In the genomic region with DNA sequence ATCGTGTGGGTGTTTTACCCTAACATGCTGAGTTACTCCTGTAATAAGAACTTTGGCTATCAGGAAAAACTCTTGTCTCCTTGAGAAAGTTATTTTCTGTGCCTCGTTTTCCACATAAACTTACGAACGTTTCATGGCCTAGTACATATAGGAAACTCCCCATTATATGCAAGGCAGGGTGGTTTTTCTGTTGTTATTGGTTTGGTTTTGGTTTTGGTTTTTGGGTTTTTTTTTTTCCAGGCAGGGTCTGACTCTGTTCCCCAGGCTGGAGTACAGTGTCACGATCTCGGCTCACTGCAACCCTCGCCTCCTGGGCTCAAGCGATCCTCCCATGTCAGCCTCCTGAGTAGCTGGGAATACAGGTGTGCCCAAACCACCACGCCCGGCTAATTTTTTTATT, we compare ENCODE assay signal across 33 cellular contexts. TPM values are rescaled to one million over a fixed set of nuclear protein-coding genes. Genes with fewer than 3 reads are reported as not detected.
"Had no signal": no experiment of that assay in that cellular context is flagged by ENCODE, and none has a peak within 500 bp of the region (broad histone marks: within the 10 kb centered on the region; RNA-seq: fewer than 3 reads in every experiment).

No MANE protein-coding gene starts in this region.

- DNase-seq: Karpas-422, NCI-H1048, NCI-H1092 treated with DMSO at 0.1 percent for 48 hours, NCI-H1105 treated with DMSO at 0.1 percent for 48 hours, NCI-H1417, NCI-H1436, NCI-H146, NCI-H1694, NCI-H187, NCI-H1930, NCI-H2029 treated with DMSO at 0.1 percent for 48 hours, NCI-H2081 treated with DMSO at 0.1 percent for 48 hours, NCI-H2107, NCI-H2171, NCI-H226, NCI-H446 treated with DMSO at 0.1 percent for 48 hours, NCI-H510A, NCI-H524, NCI-H526, NCI-H69, NCI-H748 treated with DMSO at 0.1 percent for 48 hours, NCI-H82, Peyer's patch, Right ventricle myocardium superior, RPMI8226, SHP77 treated with DMSO at 0.1 percent for 48 hours, SK-N-SH, SW 1271, T-helper 1 cell had no signal

- H3K4me1 ChIP-seq: Peyer's patch, SJSA1 had no signal

- H3K4me3 ChIP-seq: Peyer's patch, SJSA1 had no signal

- H3K9me3 ChIP-seq: Peyer's patch, SJSA1, SK-N-SH had no signal

- H3K4me2 ChIP-seq: SK-N-SH had no signal

- H3K27ac ChIP-seq: Peyer's patch, SJSA1 had no signal

- H3K27me3 ChIP-seq: Peyer's patch had no signal

- H3K36me3 ChIP-seq: Peyer's patch, SJSA1 had no signal

- H3K9ac ChIP-seq: SK-N-SH had no signal

RNA-seq across cellular contexts. Expression of a gene that starts 5.5 kb away (rescaled TPM):
- total RNA-seq: LHCN-M2, MCF 10A, OCI-LY7, Peyer's patch, Right ventricle myocardium superior, SJSA1 had no signal

RNA-seq across cellular contexts. Expression of a gene that starts 21.9 kb away (rescaled TPM):
- total RNA-seq: LHCN-M2, MCF 10A, OCI-LY7, Peyer's patch, Right ventricle myocardium superior, SJSA1 had no signal

RNA-seq across cellular contexts. Expression of a gene that starts 26.8 kb away (rescaled TPM):
- total RNA-seq: LHCN-M2, MCF 10A, OCI-LY7, Peyer's patch, Right ventricle myocardium superior, SJSA1 had no signal

RNA-seq across cellular contexts. Expression of a gene that starts 39.6 kb away (rescaled TPM):
- total RNA-seq: LHCN-M2, MCF 10A, OCI-LY7, Peyer's patch, Right ventricle myocardium superior, SJSA1 had no signal
